In genomic region chr1:9626201-9626608, GRCh38 we compare ENCODE assay signal across 10 cellular contexts. TPM values are rescaled to one million over a fixed set of nuclear protein-coding genes. Genes with fewer than 3 reads are reported as not detected.
DNase-seq lines count a peak whose midpoint lies in the region; ATAC-seq, FAIRE-seq and TF ChIP-seq lines count a peak whose summit lies in the region.
"Had no signal": no experiment of that assay in that cellular context is flagged by ENCODE, and none has a peak within 500 bp of the region (broad histone marks: within the 10 kb centered on the region; RNA-seq: fewer than 3 reads in every experiment).

No MANE protein-coding gene starts in this region.

- peak overlapping the region; percentile 98 for H3K4me3 Mint-ChIP-seq in CD8-positive, alpha-beta T cell

- H2AFZ ChIP-seq in GM12878 (ENCODE audit: control insufficient read depth, low read depth, low read length): peak overlapping the region; percentile 7; the same call in 1 of the 2 replicates

- peak overlapping the region; percentile 83 for H3K27ac Mint-ChIP-seq in CD8-positive, alpha-beta T cell

- TF ChIP-seq CTCF in CD8-positive, alpha-beta T cell (IDR thresholded peaks at IDR 0.05): no peak
- no peak for TF ChIP-seq CTCF in GM12878 (IDR thresholded peaks at IDR 0.05 in 2 of 3, conservative IDR thresholded peaks at IDR 0.05 in 1 of 3; ENCODE audit: control insufficient read depth in 2 of 3, extremely low read depth in 1 of 3, insufficient read depth in 1 of 3, low read depth in 3 of 3, low read length in 3 of 3)
- no peak for TF ChIP-seq CTCF in psoas muscle (IDR thresholded peaks at IDR 0.05)

- CTCF ChIA-PET in CD8-positive, alpha-beta T cell (lab: Charles Lee): interaction anchor here (0.6 to 10.8 kb wide), 35 partner anchors 10 to 704 kb away, joined by 3 to 319 read pairs (median 6); partner anchors contain the start of genes LZIC, NMNAT1 and PIK3CD
- CTCF ChIA-PET in GM12878 (lab: Yijun Ruan, JAX): interaction anchor here (0.6 to 7.6 kb wide), 31 partner anchors 9 to 590 kb away, joined by 3 to 203 read pairs (median 5); partner anchors contain the start of genes KIF1B, PIK3CD and TMEM201

- WGBS in GM12878 (ENCODE audit: insufficient coverage, insufficient replicate concordance, low lambda C conversion rate, missing lambda C conversion rate): 1% methylated on average over 9 of the region's 9 CpGs
- WGBS in psoas muscle, 3 donors: 74 to 86% (median 81%) methylated on average over 7 to 9 of the region's 9 CpGs

- TF ChIP-seq RAD21 in GM12878 (IDR thresholded peaks at IDR 0.05; ENCODE audit: insufficient read depth, low read depth, low read length): no peak

- peaks cover 19% of the 10 kb centered on the region for H3K36me3 Mint-ChIP-seq in CD8-positive, alpha-beta T cell

- in situ Hi-C loops in GM12878 (cut with MboI): no loop called here

- intact Hi-C loops in CD8-positive, alpha-beta T cell (cut with DNase I, micrococcal nuclease): loop anchor here (2.0 to 5.0 kb wide), 4 partner anchors 37 to 801 kb away; partner anchors contain the start of gene TMEM201 (in 1 of the 2)
- intact Hi-C loops in GM12878 (cut with micrococcal nuclease; ENCODE audit: unreplicated experiment): loop anchor here (2.0 to 5.0 kb wide), 5 partner anchors 46 to 241 kb away; no protein-coding TSS in a partner anchor
- intact Hi-C loops in psoas muscle (cut with DNase I): loop anchor here (2.0 to 5.0 kb wide), 3 partner anchors 241 to 801 kb away; no protein-coding TSS in a partner anchor

- no TSS peak for BruUV-seq in GM12878 (replicated peaks; lab: Mats Ljungman, UMichigan)

- no peaks in the 10 kb centered on the region for H3K36me3 ChIP-seq in CD8-positive, alpha-beta T cell (ENCODE audit: insufficient read depth, low read length)
- H3K36me3 ChIP-seq in GM12878 (ENCODE audit: control insufficient read depth in 2 of 2, insufficient read depth in 2 of 2, low read length in 1 of 2) (no peaks in the 10 kb centered on the region), psoas muscle (ENCODE audit: insufficient read depth in 1 of 2, low read depth in 1 of 2) (no peaks in the 10 kb centered on the region)
- H3K36me3 ChIP-seq: brain microvascular endothelial cell had no signal

- H3K9me3 ChIP-seq in CD8-positive, alpha-beta T cell (ENCODE audit: low read length): no peaks in the 10 kb centered on the region
- H3K9me3 ChIP-seq in GM12878 (replicated peaks; ENCODE audit: control insufficient read depth, insufficient read depth, low read length) (no peaks in the 10 kb centered on the region), psoas muscle (no peaks in the 10 kb centered on the region)

- peak overlapping the region; percentile 98 for H3K4me2 ChIP-seq in GM12878 (ENCODE audit: control insufficient read depth, insufficient read depth)

- TF ChIP-seq EP300 in GM12878 (IDR thresholded peaks at IDR 0.05; ENCODE audit: borderline replicate concordance in 1 of 2, control insufficient read depth in 1 of 2, low read depth in 2 of 2, low read length in 2 of 2): peak; percentile 55 to 80; a peak in 3 of 4 replicates

- no peak overlapping the region for H3K27ac ChIP-seq in CD8-positive, alpha-beta T cell (ENCODE audit: low read depth, low read length)
- H3K27ac ChIP-seq in GM12878 (ENCODE audit: control insufficient read depth, insufficient read depth) (peak overlapping the region; percentile 98), psoas muscle (no peak overlapping the region)
- H3K27ac ChIP-seq: brain microvascular endothelial cell had no signal

- SMC1A ChIA-PET in GM12878 (lab: Charles Lee; ENCODE audit: uncharacterized antibody, unreplicated experiment): interaction anchor here (0.7 to 8.0 kb wide), 13 partner anchors 10 to 240 kb away, joined by 3 to 215 read pairs (median 5); partner anchors contain the start of gene PIK3CD

- POLR2A ChIA-PET in CD8-positive, alpha-beta T cell (lab: Charles Lee): interaction anchor here (0.6 to 15.9 kb wide), 14 partner anchors 18 to 242 kb away, joined by 3 to 357 read pairs (median 5); partner anchors contain the start of gene PIK3CD
- POLR2A ChIA-PET in GM12878 (lab: Charles Lee): interaction anchor here (0.5 to 7.1 kb wide), 7 partner anchors 9 to 806 kb away, joined by 3 to 284 read pairs (median 3); partner anchors contain the start of gene PIK3CD

- H3K9ac ChIP-seq in GM12878 (ENCODE audit: control insufficient read depth, insufficient read depth, low read length): peak overlapping the region; percentile 88

- peaks cover 40% of the 10 kb centered on the region for H3K4me1 Mint-ChIP-seq in CD8-positive, alpha-beta T cell (ENCODE audit: low read depth)

- RAD21 ChIA-PET in GM12878 (lab: Charles Lee; ENCODE audit: unreplicated experiment): interaction anchor here (0.7 to 7.7 kb wide), 18 partner anchors 11 to 1341 kb away, joined by 3 to 336 read pairs (median 6); partner anchors contain the start of gene PIK3CD

- H3K79me2 ChIP-seq in GM12878 (ENCODE audit: control insufficient read depth, insufficient read depth, low read length): peaks cover 32% of the 10 kb centered on the region

- no peaks in the 10 kb centered on the region for H3K27me3 Mint-ChIP-seq in CD8-positive, alpha-beta T cell (ENCODE audit: low read depth)

- no peaks in the 10 kb centered on the region for H4K20me1 ChIP-seq in GM12878 (ENCODE audit: control insufficient read depth, insufficient read depth)

- H3K9me3 Mint-ChIP-seq in CD8-positive, alpha-beta T cell: no peaks in the 10 kb centered on the region

- peaks cover 37% of the 10 kb centered on the region for H3K4me1 ChIP-seq in CD8-positive, alpha-beta T cell (ENCODE audit: insufficient read depth, low read length)
- peaks cover 37% of the 10 kb centered on the region for H3K4me1 ChIP-seq in GM12878 (ENCODE audit: control insufficient read depth, insufficient read depth, low read length)
- H3K4me1 ChIP-seq in psoas muscle: no peaks in the 10 kb centered on the region

- no peak for ATAC-seq in CD8-positive, alpha-beta T cell
- ATAC-seq in HG03432 (IDR thresholded peaks at IDR 0.05; ENCODE audit: unreplicated experiment): peak; percentile 45
- ATAC-seq in GM12878: peak; percentile 65
- ATAC-seq in psoas muscle: no peak

- H3K4me3 ChIP-seq in CD8-positive, alpha-beta T cell (ENCODE audit: low read depth, low read length): peak overlapping the region; percentile 98
- peak overlapping the region; percentile 58 for H3K4me3 ChIP-seq in GM12878
- no peak overlapping the region for H3K4me3 ChIP-seq in psoas muscle

- FAIRE-seq in GM12878 (lab: Jason Lieb, UNC): peak; percentile 66

- no peaks in the 10 kb centered on the region for H3K27me3 ChIP-seq in CD8-positive, alpha-beta T cell (ENCODE audit: insufficient read depth, low read length)
- H3K27me3 ChIP-seq in GM12878 (replicated peaks in 1 of 2; ENCODE audit: control insufficient read depth in 2 of 2, insufficient read depth in 2 of 2, low read length in 1 of 2): no peaks in the 10 kb centered on the region
- peaks cover 0 to 2% (median 0%) of the 10 kb centered on the region in 3 donors for H3K27me3 ChIP-seq in psoas muscle (ENCODE audit: insufficient read depth in 3 of 3, low read length in 2 of 3)
- H3K27me3 ChIP-seq: brain microvascular endothelial cell had no signal

- peak; percentile 51; the same call in 1 of the 2 replicates for TF ChIP-seq POLR2A in GM12878 (IDR thresholded peaks at IDR 0.05; ENCODE audit: low read depth, low read length)

- peak in 2 of 7 experiments; percentile 9 to 27 for DNase-seq in CD8-positive, alpha-beta T cell
- DNase-seq in GM19240 (ENCODE audit: insufficient read length, low spot score): peak; percentile 61
- peak; percentile 80 for DNase-seq in GM12878 (ENCODE audit: low read depth, low spot score)
- no peak for DNase-seq in iPS-NIHi7 (ENCODE audit: extremely low spot score)
- DNase-seq in psoas muscle: no peak
- no peak for DNase-seq in 8988T
- no peak for DNase-seq in effector CD4-positive, alpha-beta T cell
- DNase-seq: NCI-H524 treated with DMSO at 0.1 percent for 48 hours had no signal

RNA-seq across cellular contexts. Expression of gene PIK3CD, which starts 25.3 kb away (rescaled TPM):
- 100 to 1,000 TPM; 200 to 214 TPM for total RNA-seq in CD8-positive, alpha-beta T cell
- total RNA-seq in GM12878 (2013; cell fraction: nucleolus; rRNA removed): 277 and 361 TPM in 2 replicates
- total RNA-seq in GM12878 (2014; rRNA removed) (51.6 and 57.4 TPM in 2 replicates), GM12878 (2014; rRNA removed; fragmentation: Illumina TruSeq; extraction: Trizol) (24.2 and 25.5 TPM in 2 replicates), GM12878 (2021) (101 and 102 TPM in 2 replicates), psoas muscle (1 to 10 TPM in 3 of 4 donors, under 1 TPM in 1; 0.93 to 2.5 (median 1.7) TPM)
- polyA plus RNA-seq in GM12878 (2011; ENCODE audit: low read depth): 22.2 TPM
- polyA plus RNA-seq in GM12878 (2011; rRNA removed) (21.4 and 52.8 TPM in 2 replicates), GM12878 (2014; fragmentation: Illumina TruSeq; extraction: Trizol) (22.0 and 39.5 TPM in 2 replicates), GM12878 (2014; fragmentation: Nextera tagmentation; extraction: Ambion mirVana) (10 to 100 TPM in 1 of 2 experiments, 1 to 10 TPM in 1; 7.0 to 12.7 TPM), GM12878 (2014; rRNA removed) (64.2 and 76.9 TPM in 2 replicates), GM12878 (2016; fragmentation: Nextera tagmentation; extraction: Ambion mirVana) (10 to 100 TPM; 49.4 to 53.4 TPM), psoas muscle (under 1 TPM; 0.44 to 0.52 (median 0.48) TPM)
- 67.2 and 70.2 TPM in 2 replicates for polyA plus RNA-seq in GM12878 (2011; cell fraction: cytosol; rRNA removed)
- 243 and 311 TPM in 2 replicates for polyA plus RNA-seq in GM12878 (2011; cell fraction: nucleus; rRNA removed)
- 43.5 and 56.6 TPM in 2 replicates for polyA plus RNA-seq in GM12878 (2012)
- polyA minus RNA-seq in GM12878 (2011; rRNA and poly(A)+ RNA removed): 92.2 and 120 TPM in 2 replicates
- polyA minus RNA-seq in GM12878 (2011; cell fraction: cytosol; rRNA and poly(A)+ RNA removed): 38.1 and 38.6 TPM in 2 replicates
- polyA minus RNA-seq in GM12878 (2011; cell fraction: nucleus; rRNA and poly(A)+ RNA removed): 155 and 175 TPM in 2 replicates

RNA-seq across cellular contexts. Expression of gene TMEM201, which starts 37.5 kb away (rescaled TPM):
- 10 to 100 TPM; 10.7 to 11.5 TPM for total RNA-seq in CD8-positive, alpha-beta T cell
- total RNA-seq in GM12878 (2013; cell fraction: nucleolus; rRNA removed): 28.8 and 32.8 TPM in 2 replicates
- 6.9 and 8.4 TPM in 2 replicates for total RNA-seq in GM12878 (2014; rRNA removed)
- 2.8 and 2.9 TPM in 2 replicates for total RNA-seq in GM12878 (2014; rRNA removed; fragmentation: Illumina TruSeq; extraction: Trizol)
- total RNA-seq in GM12878 (2021): 24.5 and 26.6 TPM in 2 replicates
- 3.0 TPM for polyA plus RNA-seq in GM12878 (2011; ENCODE audit: low read depth)
- polyA plus RNA-seq in GM12878 (2011; rRNA removed): 0.78 and 1.9 TPM in 2 replicates
- polyA plus RNA-seq in GM12878 (2011; cell fraction: cytosol; rRNA removed): 2.9 and 3.3 TPM in 2 replicates
- polyA plus RNA-seq in GM12878 (2011; cell fraction: nucleus; rRNA removed): 18.5 and 27.8 TPM in 2 replicates
- 7.9 and 8.5 TPM in 2 replicates for polyA plus RNA-seq in GM12878 (2012)
- 1.6 and 3.7 TPM in 2 replicates for polyA plus RNA-seq in GM12878 (2014; fragmentation: Illumina TruSeq; extraction: Trizol)
- polyA plus RNA-seq in GM12878 (2014; fragmentation: Nextera tagmentation; extraction: Ambion mirVana): under 1 TPM; 0.13 to 0.33 TPM
- polyA plus RNA-seq in GM12878 (2014; rRNA removed): 11.3 and 12.5 TPM in 2 replicates
- 10 to 100 TPM; 13.0 to 17.8 TPM for polyA plus RNA-seq in GM12878 (2016; fragmentation: Nextera tagmentation; extraction: Ambion mirVana)
- 3.7 and 7.5 TPM in 2 replicates for polyA minus RNA-seq in GM12878 (2011; rRNA and poly(A)+ RNA removed)
- 6.1 and 8.2 TPM in 2 replicates for polyA minus RNA-seq in GM12878 (2011; cell fraction: cytosol; rRNA and poly(A)+ RNA removed)
- 10.6 and 23.4 TPM in 2 replicates for polyA minus RNA-seq in GM12878 (2011; cell fraction: nucleus; rRNA and poly(A)+ RNA removed)
- total RNA-seq in psoas muscle: 10 to 100 TPM; 15.7 to 37.3 (median 29.0) TPM
- 10 to 100 TPM; 20.7 to 26.0 (median 23.2) TPM for polyA plus RNA-seq in psoas muscle

Comparison
In these comparisons a context has a peak if more than half of its experiments do, and no peak if none do; other contexts are left out.
1. ATAC-seq: peak in HG03432 (single experiment) and GM12878 (single experiment); none in CD8-positive, alpha-beta T cell (single experiment) and psoas muscle (0 of 4).
2. DNase-seq: peak in GM19240 (single experiment) and GM12878 (single experiment); none in iPS-NIHi7 (single experiment), psoas muscle (0 of 2), 8988T (single experiment) and effector CD4-positive, alpha-beta T cell (single experiment).
3. RNA of gene PIK3CD, which starts 25.3 kb away (total RNA-seq): 200 to 214 TPM in CD8-positive, alpha-beta T cell and 24.2 to 361 TPM in GM12878; 0.93 to 2.5 TPM in psoas muscle; every median in the first group is over 4 times any median in the second.